14 cellular contexts compared by ENCODE assay signal in the genomic region with DNA sequence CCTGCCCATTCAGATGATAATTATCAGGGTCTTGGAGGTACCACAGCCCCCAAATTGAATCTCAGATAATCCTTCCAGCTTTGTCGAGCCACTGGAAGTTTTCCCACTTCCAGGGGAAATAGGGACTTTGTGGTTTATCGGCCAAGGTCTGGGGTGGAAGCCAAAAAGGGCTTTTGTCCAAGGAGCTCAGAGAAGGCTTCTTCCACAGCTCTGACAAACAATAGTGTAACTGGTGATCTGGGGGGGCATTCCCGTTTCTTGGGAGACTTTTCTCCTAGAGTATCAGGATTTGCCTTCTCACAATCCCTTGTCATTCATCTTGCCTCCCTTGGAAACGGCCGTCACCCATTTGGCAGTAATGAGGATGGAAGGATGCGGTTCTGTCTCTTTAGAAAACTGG.
"Had no signal": no experiment of that assay in that cellular context is flagged by ENCODE, and none has a peak within 500 bp of the region (broad histone marks: within the 10 kb centered on the region; RNA-seq: fewer than 3 reads in every experiment).

No MANE protein-coding gene starts in this region.

- H3K36me3 Mint-ChIP-seq: activated naive CD8-positive, alpha-beta T cell treated with anti-CD3 and anti-CD28 coated beads for 36 hours had no signal

- H3K36me3 ChIP-seq: ascending aorta, left lung, prostate gland had no signal

- H3K27me3 ChIP-seq: ascending aorta, left lung had no signal

- FAIRE-seq: islet of Langerhans had no signal

- H3K27me3 Mint-ChIP-seq: activated naive CD8-positive, alpha-beta T cell treated with anti-CD3 and anti-CD28 coated beads for 36 hours; stimulated activated naive CD8-positive, alpha-beta T cell treated with anti-CD3 and anti-CD28 coated beads, Interleukin-15, amount 100 ng/mL, for 72 hours had no signal

- H3K4me1 Mint-ChIP-seq: activated naive CD8-positive, alpha-beta T cell treated with anti-CD3 and anti-CD28 coated beads for 36 hours; stimulated activated naive CD8-positive, alpha-beta T cell treated with anti-CD3 and anti-CD28 coated beads, Interleukin-15, amount 100 ng/mL, for 72 hours had no signal

- H3K9me3 ChIP-seq: ascending aorta, left lung, prostate gland had no signal

- H3K4me1 ChIP-seq: left lung, prostate gland had no signal

- H3K9me3 Mint-ChIP-seq: activated naive CD8-positive, alpha-beta T cell treated with anti-CD3 and anti-CD28 coated beads for 36 hours; activated T-cell treated with anti-CD3 and anti-CD28 coated beads, Interleukin-2, amount 50 U/mL, for 4 hours; stimulated activated naive CD8-positive, alpha-beta T cell treated with anti-CD3 and anti-CD28 coated beads, Interleukin-15, amount 100 ng/mL, for 72 hours had no signal

- H3K27ac ChIP-seq: ascending aorta, coronary artery, left lung, prostate gland had no signal

- H3K4me3 ChIP-seq: ascending aorta, coronary artery, left lung, prostate gland had no signal

- DNase-seq: activated gamma-delta T cell treated with Interleukin-2 at 50 U/mL for 16 hours; activated naive CD8-positive, alpha-beta T cell treated with anti-CD3 and anti-CD28 coated beads for 36 hours; activated T-cell treated with anti-CD3 and anti-CD28 coated beads, Interleukin-2, amount 50 U/mL, for 4 hours; central memory CD4-positive, alpha-beta T cell; effector memory CD4-positive, alpha-beta T cell; glutamatergic neuron; left lung; stimulated activated CD4-positive, alpha-beta T cell treated with anti-CD3 and anti-CD28 coated beads, Interleukin-15, amount 100 ng/mL, for 24 hours; stimulated activated CD4-positive, alpha-beta T cell treated with anti-CD3 and anti-CD28 coated beads, Interleukin-4, amount 100 ng/mL, for 4 hours; stimulated activated naive CD8-positive, alpha-beta T cell treated with anti-CD3 and anti-CD28 coated beads, Interleukin-15, amount 100 ng/mL, for 72 hours had no signal

- H3K27ac Mint-ChIP-seq: activated naive CD8-positive, alpha-beta T cell treated with anti-CD3 and anti-CD28 coated beads for 36 hours had no signal

- H3K4me3 Mint-ChIP-seq: activated naive CD8-positive, alpha-beta T cell treated with anti-CD3 and anti-CD28 coated beads for 36 hours; activated T-cell treated with anti-CD3 and anti-CD28 coated beads, Interleukin-2, amount 50 U/mL, for 4 hours; stimulated activated naive CD8-positive, alpha-beta T cell treated with anti-CD3 and anti-CD28 coated beads, Interleukin-15, amount 100 ng/mL, for 72 hours had no signal
